ENCODE assay signal across 8 cellular contexts in the genomic region with DNA sequence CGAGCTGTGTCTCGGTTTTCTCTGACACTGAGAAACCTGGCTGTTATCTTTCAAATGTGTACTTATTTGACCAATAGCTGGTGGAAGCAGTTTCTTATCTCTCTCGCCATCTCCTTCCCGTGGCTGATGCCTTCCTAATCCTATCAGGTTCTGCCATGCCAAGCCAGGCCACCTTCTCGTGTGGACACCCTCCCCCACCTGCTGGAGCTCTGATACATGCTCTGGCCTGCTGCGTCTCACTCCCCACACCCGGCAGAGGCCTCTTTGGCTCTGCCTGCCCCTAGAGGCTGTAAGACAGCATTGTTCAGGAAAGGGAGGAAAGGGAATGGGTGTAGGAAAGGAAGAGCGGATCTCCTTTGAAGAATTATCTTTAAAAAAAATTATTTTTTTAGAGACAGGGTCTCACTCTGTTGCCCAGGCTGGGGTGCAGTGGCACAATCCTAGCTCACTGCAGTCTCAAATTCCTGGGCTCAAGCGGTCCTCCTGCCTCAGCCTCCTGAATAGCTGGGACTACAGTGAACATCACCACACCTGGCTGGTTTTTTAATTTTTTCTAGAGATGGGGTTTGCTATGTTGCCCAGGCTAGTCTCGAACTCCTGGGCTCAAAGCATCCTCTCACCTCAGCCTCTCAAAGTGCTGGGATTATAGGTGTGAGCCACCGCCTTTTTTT. TPM values are rescaled to one million over a fixed set of nuclear protein-coding genes. Genes with fewer than 3 reads are reported as not detected.
DNase-seq lines count a peak whose midpoint lies in the region; ATAC-seq and TF ChIP-seq lines count a peak whose summit lies in the region.

No MANE protein-coding gene starts in this region.

- intact Hi-C loops in right lobe of liver (cut with DNase I) (loop anchor here in 1 of 2 donors (10.0 kb wide), 1 partner anchor 267 kb away; the partner anchor contains the start of gene FUS), transverse colon (cut with DNase I; ENCODE audit: low total_unique reads) (no loop called here)

- WGBS in right lobe of liver (ENCODE audit: insufficient coverage, low coverage, low lambda C conversion rate, missing lambda C conversion rate), result 39% methylated on average over 8 of the region's 11 CpGs
- WGBS in transverse colon (ENCODE audit: low coverage in 1 of 2), 2 donors, result 49 to 71% methylated on average over 6 to 11 of the region's 11 CpGs

- DNase-seq in D341Med (ENCODE audit: low spot score) (peak; percentile 76), NCI-H82 treated with DMSO at 0.1 percent for 48 hours (lab: John Stamatoyannopoulos, UW; ENCODE audit: unreplicated experiment) (peak; percentile 52), cardiac fibroblast (ENCODE audit: low read depth in 2 of 2) (peak; percentile 73 to 77), right lobe of liver (peak in 1 of 3 donors; percentile 59), transverse colon (no peak)
- DNase-seq in activated naive CD4-positive, alpha-beta T cell treated with anti-CD3 and anti-CD28 coated beads, Interleukin-2, amount 10 ng/mL, durations not matched to agents 7 days and 5 days, result no peak
- DNase-seq in activated T-cell treated with anti-CD3 and anti-CD28 coated beads, Interleukin-2, amount 50 U/mL, for 48 hours, result no peak

- peaks cover 33% of the 10 kb centered on the region for H3K4me1 Mint-ChIP-seq in activated naive CD4-positive, alpha-beta T cell treated with anti-CD3 and anti-CD28 coated beads, Interleukin-2, amount 10 ng/mL, durations not matched to agents 7 days and 5 days

- H3K36me3 ChIP-seq in right lobe of liver (no peaks in the 10 kb centered on the region), transverse colon (no peaks in the 10 kb centered on the region)

- H3K27me3 ChIP-seq in right lobe of liver (no peaks in the 10 kb centered on the region), transverse colon (no peaks in the 10 kb centered on the region)

- TF ChIP-seq CTCF in cardiac fibroblast (IDR thresholded peaks at IDR 0.05; ENCODE audit: low read depth, low read length) (peak; percentile 85), right lobe of liver (IDR thresholded peaks at IDR 0.05) (peak; percentile 41 to 46 (median 42)), transverse colon (IDR thresholded peaks at IDR 0.05) (peak; percentile 39 to 67 (median 55))

- in situ Hi-C loops in transverse colon (cut with MboI; ENCODE audit: low pct_ligation_motif_present in 1 of 4, low pct_unique_long_range_greater_than_20kb in 1 of 4, low sequenced_read_pairs in 3 of 4), result loop anchor here in 2 of 4 donors (25.0 kb wide), 2 partner anchors 435 to 465 kb away; partner anchors contain the start of gene HSD3B7 (in 1 of the 2)

- no peak for TF ChIP-seq EP300 in transverse colon (IDR thresholded peaks at IDR 0.05; ENCODE audit: low read depth)

- CTCF ChIA-PET in activated naive CD4-positive, alpha-beta T cell treated with anti-CD3 and anti-CD28 coated beads, Interleukin-2, amount 10 ng/mL, durations not matched to agents 7 days and 5 days (lab: Charles Lee), result interaction anchor here (1.7 to 2.5 kb wide), 3 partner anchors 9 to 69 kb away, joined by 5 to 15 read pairs (median 7); partner anchors contain the start of gene ZNF843

- no peak overlapping the region for H3K27ac ChIP-seq in right lobe of liver
- peak overlapping the region; percentile 56 to 73 (median 67) for H3K27ac ChIP-seq in transverse colon

- TF ChIP-seq POLR2A in right lobe of liver (IDR thresholded peaks at IDR 0.05) (no peak), transverse colon (IDR thresholded peaks at IDR 0.05) (no peak)

- H3K4me3 ChIP-seq in cardiac fibroblast (replicated peaks in 1 of 2; ENCODE audit: low read depth in 2 of 2, low read length in 2 of 2) (no peak overlapping the region), right lobe of liver (no peak overlapping the region), transverse colon (no peak overlapping the region)

- H3K27ac Mint-ChIP-seq in activated naive CD4-positive, alpha-beta T cell treated with anti-CD3 and anti-CD28 coated beads, Interleukin-2, amount 10 ng/mL, durations not matched to agents 7 days and 5 days, result no peak overlapping the region

- no peaks in the 10 kb centered on the region for H3K9me3 Mint-ChIP-seq in activated naive CD4-positive, alpha-beta T cell treated with anti-CD3 and anti-CD28 coated beads, Interleukin-2, amount 10 ng/mL, durations not matched to agents 7 days and 5 days

- peak; percentile 63 for ATAC-seq in HG02759 (IDR thresholded peaks at IDR 0.05; ENCODE audit: unreplicated experiment)
- ATAC-seq in right lobe of liver, result peak; percentile 79 to 87 (median 85)

- peaks cover 15% of the 10 kb centered on the region for H3K36me3 Mint-ChIP-seq in activated naive CD4-positive, alpha-beta T cell treated with anti-CD3 and anti-CD28 coated beads, Interleukin-2, amount 10 ng/mL, durations not matched to agents 7 days and 5 days

- H3K4me1 ChIP-seq in right lobe of liver (peaks cover 0 to 38% (median 9%) of the 10 kb centered on the region in 4 donors), transverse colon (peaks cover 26 to 56% (median 45%) of the 10 kb centered on the region in 4 donors)

- H3K9me3 ChIP-seq in right lobe of liver (no peaks in the 10 kb centered on the region), transverse colon (no peaks in the 10 kb centered on the region)

- no peaks in the 10 kb centered on the region for H3K27me3 Mint-ChIP-seq in activated naive CD4-positive, alpha-beta T cell treated with anti-CD3 and anti-CD28 coated beads, Interleukin-2, amount 10 ng/mL, durations not matched to agents 7 days and 5 days

- H3K4me3 Mint-ChIP-seq in activated naive CD4-positive, alpha-beta T cell treated with anti-CD3 and anti-CD28 coated beads, Interleukin-2, amount 10 ng/mL, durations not matched to agents 7 days and 5 days, result no peak overlapping the region

RNA-seq across cellular contexts. Expression of gene ARMC5, which starts 7.5 kb away (rescaled TPM):
- 10 to 100 TPM in 3 of 6 experiments, 1 to 10 TPM in 3; 3.9 to 20.9 (median 11.0) TPM for total RNA-seq in right lobe of liver
- total RNA-seq in transverse colon, result 10 to 100 TPM in 1 of 4 donors, 1 to 10 TPM in 3; 3.2 to 17.6 (median 8.4) TPM

RNA-seq across cellular contexts. Expression of gene ZNF843, which starts 9.2 kb away (rescaled TPM):
- total RNA-seq in right lobe of liver (under 1 TPM; 0.19 to 0.68 (median 0.36) TPM), transverse colon (under 1 TPM in 2 of 4 donors, not detected in 2; 0.14 to 0.79 TPM)

RNA-seq across cellular contexts. Expression of gene TGFB1I1, which starts 20.1 kb away (rescaled TPM):
- 1 to 10 TPM; 1.9 to 7.9 (median 6.7) TPM for total RNA-seq in right lobe of liver
- total RNA-seq in transverse colon, result 100 to 1,000 TPM in 1 of 4 donors, 10 to 100 TPM in 3; 43.0 to 102 (median 61.4) TPM

RNA-seq across cellular contexts. Expression of gene COX6A2, which starts 23.7 kb away (rescaled TPM):
- 1 to 10 TPM in 4 of 6 experiments, not detected in 2; 4.1 to 6.0 (median 4.6) TPM for total RNA-seq in right lobe of liver
- total RNA-seq in transverse colon, result not detected

RNA-seq across cellular contexts. Expression of gene SLC5A2, which starts 31.1 kb away (rescaled TPM):
- under 1 TPM in 3 of 6 experiments, not detected in 3; 0.07 to 0.14 (median 0.12) TPM for total RNA-seq in right lobe of liver
- total RNA-seq in transverse colon, result not detected

Comparison
In these comparisons a context has a peak if more than half of its experiments do, and no peak if none do; other contexts are left out.
1. DNase-seq: peak in D341Med (single experiment), NCI-H82 treated with DMSO at 0.1 percent for 48 hours (single experiment) and cardiac fibroblast (2 of 2); none in transverse colon (single experiment), activated naive CD4-positive, alpha-beta T cell treated with anti-CD3 and anti-CD28 coated beads, Interleukin-2, amount 10 ng/mL, durations not matched to agents 7 days and 5 days (single experiment) and activated T-cell treated with anti-CD3 and anti-CD28 coated beads, Interleukin-2, amount 50 U/mL, for 48 hours (0 of 2).
2. H3K27ac ChIP-seq: peak in transverse colon (4 of 4); none in right lobe of liver (0 of 3).
3. RNA of gene TGFB1I1, which starts 20.1 kb away (total RNA-seq): 43.0 to 102 TPM in transverse colon; 1.9 to 7.9 TPM in right lobe of liver; every median in the first group is over 4 times any median in the second.
4. Peak in every context shown above with its lines, with median percentiles within 50 percentile points of each other: CTCF ChIP-seq.